ENCODE assay signal across 23 cellular contexts in genomic region chr9:135196474-135196873, GRCh38.
"Had no signal": no experiment of that assay in that cellular context is flagged by ENCODE, and none has a peak within 500 bp of the region (broad histone marks: within the 10 kb centered on the region; RNA-seq: fewer than 3 reads in every experiment).

No MANE protein-coding gene starts in this region.

- H3K36me3 Mint-ChIP-seq: mesothelial cell of epicardium had no signal

- ATAC-seq: gastrocnemius medialis, heart right ventricle, left cardiac atrium, left lung, left ventricle myocardium superior, lower lobe of right lung, mucosa of descending colon had no signal

- FAIRE-seq: colon, endothelial cell of umbilical vein, islet of Langerhans, keratinocyte had no signal

- H3K4me1 ChIP-seq: esophagus muscularis mucosa, gastrocnemius medialis, heart right ventricle, left lung, lower lobe of right lung had no signal

- H3K27ac ChIP-seq: coronary artery, dorsolateral prefrontal cortex, esophagus muscularis mucosa, gastrocnemius medialis, heart right ventricle, left lung, lower lobe of right lung had no signal

- H3K36me3 ChIP-seq: esophagus muscularis mucosa, gastrocnemius medialis, heart right ventricle, left lung, lower lobe of right lung had no signal

- DNase-seq: dermis blood vessel endothelial cell; dorsolateral prefrontal cortex; effector CD4-positive, alpha-beta T cell; effector memory CD4-positive, alpha-beta T cell; foreskin melanocyte; gastrocnemius medialis; glutamatergic neuron; head of caudate nucleus; heart right ventricle; hippocampal formation; left cardiac atrium; left ventricle myocardium superior; lower lobe of right lung; mesenchymal stem cell; mucosa of descending colon had no signal

- H3K27ac Mint-ChIP-seq: mesothelial cell of epicardium had no signal

- H3K9me3 ChIP-seq: esophagus muscularis mucosa, gastrocnemius medialis, heart right ventricle, left lung, lower lobe of right lung, mucosa of descending colon had no signal

- H3K4me3 Mint-ChIP-seq: mesothelial cell of epicardium had no signal

- H3K4me3 ChIP-seq: coronary artery, dorsolateral prefrontal cortex, esophagus muscularis mucosa, gastrocnemius medialis, heart right ventricle, left lung, lower lobe of right lung, mucosa of descending colon had no signal
